ENCODE assay signal across 13 cellular contexts in the genomic region with DNA sequence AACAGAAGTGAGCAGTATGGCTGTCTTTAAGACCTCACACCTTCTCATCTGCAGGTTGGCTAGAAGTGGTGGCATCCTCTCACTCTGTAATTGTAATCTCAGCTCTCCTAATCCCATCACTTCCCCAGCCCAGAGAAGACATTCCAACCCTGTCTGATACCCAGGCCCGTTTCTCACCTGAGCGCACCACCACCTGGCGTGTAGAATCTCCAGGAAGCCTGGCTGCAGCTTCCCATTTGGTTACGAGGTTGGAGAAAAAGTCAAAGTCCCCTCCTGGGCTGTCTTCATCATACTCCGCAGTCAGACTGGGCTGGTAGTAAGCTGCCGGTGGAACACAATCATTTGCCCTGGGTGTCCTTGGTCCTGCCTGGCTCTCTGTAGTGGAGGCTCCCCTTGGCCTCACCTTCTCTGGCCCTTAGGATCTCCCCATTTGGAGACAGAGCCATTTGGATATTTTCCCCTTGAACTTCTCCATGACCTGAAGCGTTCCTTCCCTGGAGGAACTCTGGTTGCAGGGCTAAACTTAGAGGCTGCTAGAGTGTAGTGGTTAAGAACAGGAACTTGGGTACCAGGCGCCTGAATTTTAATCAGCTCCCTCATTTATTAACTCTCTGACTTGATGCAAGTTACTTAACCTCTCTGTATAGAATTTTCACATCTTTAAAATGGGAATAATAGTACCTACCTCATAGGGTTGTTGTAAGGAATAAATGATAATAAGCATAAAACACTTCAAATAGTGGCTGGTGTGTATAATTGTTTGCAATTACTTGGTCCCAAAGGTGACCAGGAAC. TPM values are rescaled to one million over a fixed set of nuclear protein-coding genes. Genes with fewer than 3 reads are reported as not detected.
DNase-seq lines count a peak whose midpoint lies in the region; ATAC-seq, FAIRE-seq and TF ChIP-seq lines count a peak whose summit lies in the region.
"Had no signal": no experiment of that assay in that cellular context is flagged by ENCODE, and none has a peak within 500 bp of the region (broad histone marks: within the 10 kb centered on the region; RNA-seq: fewer than 3 reads in every experiment).

No MANE protein-coding gene starts in this region.

- peaks cover 2% of the 10 kb centered on the region for H3K9me3 Mint-ChIP-seq in endodermal cell

- peak overlapping the region in 1 of 2 experiments; percentile 75; a peak in 1 of 4 replicates for H3K4me3 ChIP-seq in SK-N-SH (ENCODE audit: low read depth in 2 of 2, low read length in 1 of 2)
- peak overlapping the region; percentile 91; the same call in 1 of the 2 replicates for H3K4me3 ChIP-seq in SK-N-MC
- peak overlapping the region; percentile 97 for H3K4me3 ChIP-seq in endodermal cell (ENCODE audit: low read length)
- no peak overlapping the region for H3K4me3 ChIP-seq in spleen

- peaks cover 28% of the 10 kb centered on the region for H3K4me1 Mint-ChIP-seq in endodermal cell

- no peaks in the 10 kb centered on the region for H3K27me3 Mint-ChIP-seq in endodermal cell (ENCODE audit: insufficient read depth)

- no peak for TF ChIP-seq EP300 in SK-N-SH (IDR thresholded peaks at IDR 0.05; ENCODE audit: borderline replicate concordance in 1 of 2, low read depth in 1 of 2, low read length in 1 of 2)

- peak overlapping the region; percentile 94 for H3K4me2 ChIP-seq in SK-N-SH

- FAIRE-seq in HTR-8/SVneo (lab: Jason Lieb, UNC) = no peak
- FAIRE-seq: endothelial cell of umbilical vein had no signal

- H3K79me2 ChIP-seq in SK-N-SH (ENCODE audit: insufficient read depth) = peaks cover 30% of the 10 kb centered on the region

- ATAC-seq in SK-N-SH treated with all-trans-retinoic acid at 6 μM for 48 hours (no peak), HG02981 (IDR thresholded peaks at IDR 0.05; ENCODE audit: unreplicated experiment) (no peak)

- no peak overlapping the region for H3K27ac Mint-ChIP-seq in endodermal cell

- H2AFZ ChIP-seq in SK-N-SH (ENCODE audit: low read depth) = no peak overlapping the region

- H3K9me2 ChIP-seq in SK-N-SH = no peaks in the 10 kb centered on the region

- H3K36me3 ChIP-seq in SK-N-SH (replicated peaks in 1 of 2; ENCODE audit: control insufficient read depth in 1 of 2, insufficient read depth in 2 of 2, low read length in 1 of 2) (peaks cover 33 to 55% of the 10 kb centered on the region in 2 experiments), SK-N-MC (ENCODE audit: insufficient read depth, low read length) (peaks cover 26% of the 10 kb centered on the region), endodermal cell (ENCODE audit: control insufficient read depth, insufficient read depth, low read length) (peaks cover 27% of the 10 kb centered on the region), spleen (peaks cover 0 to 57% (median 50%) of the 10 kb centered on the region in 6 donors)

- H3K27me3 ChIP-seq in SK-N-SH (ENCODE audit: insufficient read depth) (no peaks in the 10 kb centered on the region), endodermal cell (ENCODE audit: control insufficient read depth, insufficient read depth, low read length, poor library complexity, severe bottlenecking) (no peaks in the 10 kb centered on the region), spleen (replicated peaks in 1 of 7) (no peaks in the 10 kb centered on the region)

- CTCF ChIA-PET in SK-N-SH (lab: Yijun Ruan, JAX) = interaction anchor here (2.2 to 16.4 kb wide), 4 partner anchors 9 to 113 kb away, joined by 11 to 445 read pairs (median 40); a partner anchor contains a TSS

- H3K9me3 ChIP-seq in SK-N-SH = no peaks in the 10 kb centered on the region
- no peaks in the 10 kb centered on the region for H3K9me3 ChIP-seq in SK-N-MC (ENCODE audit: low read depth, low read length)
- H3K9me3 ChIP-seq in endodermal cell (ENCODE audit: control insufficient read depth, low read length) = no peaks in the 10 kb centered on the region
- H3K9me3 ChIP-seq in spleen = no peaks in the 10 kb centered on the region

- DNase-seq in SK-N-SH = no peak
- no peak for DNase-seq in SK-N-MC (ENCODE audit: low read depth, low spot score)
- no peak for DNase-seq in endodermal cell
- DNase-seq in spleen = no peak
- no peak for DNase-seq in HTR-8/SVneo (ENCODE audit: insufficient read length, low spot score)
- no peak for DNase-seq in NCI-H187 treated with DMSO at 0.1 percent for 48 hours (lab: John Stamatoyannopoulos, UW)
- DNase-seq: 8988T; activated gamma-delta T cell; NCI-H1694; stimulated activated CD4-positive, alpha-beta T cell treated with anti-CD3 and anti-CD28 coated beads, Interleukin-12 subunit alpha, Interleukin-12 subunit beta, amount 100 ng/mL, for 4 hours had no signal

- intact Hi-C loops in spleen (cut with DNase I; ENCODE audit: low total_unique reads) = no loop called here

- peaks cover 4% of the 10 kb centered on the region; the same call in 1 of the 2 replicates for H4K20me1 ChIP-seq in SK-N-SH (ENCODE audit: insufficient read depth)

- H3K4me1 ChIP-seq in SK-N-SH (ENCODE audit: control insufficient read depth in 1 of 2, insufficient read depth in 2 of 2, low read depth in 1 of 2, low read length in 1 of 2) = peaks cover 0 to 17% of the 10 kb centered on the region in 2 experiments; a peak in 2 of 4 replicates
- H3K4me1 ChIP-seq in endodermal cell (ENCODE audit: control insufficient read depth, insufficient read depth, low read length) = peaks cover 26% of the 10 kb centered on the region
- peaks cover 45 to 71% (median 65%) of the 10 kb centered on the region in 6 donors for H3K4me1 ChIP-seq in spleen

- no peak for TF ChIP-seq CTCF in SK-N-SH (IDR thresholded peaks at IDR 0.05)
- TF ChIP-seq CTCF in endodermal cell (conservative IDR thresholded peaks at IDR 0.05) = no peak
- no peak for TF ChIP-seq CTCF in spleen (IDR thresholded peaks at IDR 0.05 in 8 of 11, conservative IDR thresholded peaks at IDR 0.05 in 3 of 11)

- H3K4me3 Mint-ChIP-seq in endodermal cell = peak overlapping the region; percentile 94

- H3K27ac ChIP-seq in SK-N-SH (ENCODE audit: low read depth in 2 of 2, low read length in 1 of 2) (peak overlapping the region in 1 of 2 experiments; percentile 97; a peak in 2 of 4 replicates), SK-N-MC (no peak overlapping the region), endodermal cell (ENCODE audit: low read depth, low read length) (no peak overlapping the region), spleen (peak overlapping the region in 7 of 8 donors; percentile 95 to 99 (median 99))

- peaks cover 22% of the 10 kb centered on the region for H3F3A ChIP-seq in SK-N-SH (replicated peaks; ENCODE audit: insufficient read depth)

- peaks cover 43% of the 10 kb centered on the region for H3K36me3 Mint-ChIP-seq in endodermal cell (ENCODE audit: low read depth)

- no peak for TF ChIP-seq POLR2A in spleen (IDR thresholded peaks at IDR 0.05)

- no peak for TF ChIP-seq RAD21 in SK-N-SH (IDR thresholded peaks at IDR 0.05; ENCODE audit: low read length)

- POLR2A ChIA-PET in SK-N-SH (lab: Yijun Ruan, JAX) = interaction anchor here (1.6 to 1.8 kb wide), 2 partner anchors 74 to 107 kb away, joined by 6 to 7 read pairs; no protein-coding TSS in a partner anchor

- H3K9ac ChIP-seq in SK-N-SH (peak overlapping the region; percentile 97; the same call in 1 of the 2 replicates), SK-N-MC (ENCODE audit: insufficient read length) (peak overlapping the region; percentile 97), endodermal cell (ENCODE audit: extremely low read depth, low read length, poor library complexity, severe bottlenecking) (no peak overlapping the region)

- WGBS in SK-N-SH (ENCODE audit: low lambda C conversion rate) = 100% methylated on average over 6 of the region's 8 CpGs
- WGBS in endodermal cell (ENCODE audit: insufficient coverage in 1 of 2, insufficient read length in 1 of 2), 2 experiments = 91 to 95% methylated on average over 6 to 8 of the region's 8 CpGs
- 75 to 86% (median 81%) methylated on average over 7 to 8 of the region's 8 CpGs for WGBS in spleen, 5 donors

TF ChIP-seq in SK-N-SH treated with all-trans-retinoic acid at 6 μM for 48 hours, 23 proteins besides CTCF, POLR2A, EP300 and RAD21:
- TF ChIP-seq ARNTL (CRISPR knock-in tag; IDR thresholded peaks at IDR 0.05; ENCODE audit: borderline replicate concordance, low read depth) (no peak), ZC3H10 (CRISPR knock-in tag; IDR thresholded peaks at IDR 0.05) (no peak), ISL1 (CRISPR knock-in tag; IDR thresholded peaks at IDR 0.05) (no peak), PPARA (CRISPR knock-in tag; IDR thresholded peaks at IDR 0.05; ENCODE audit: borderline replicate concordance) (no peak)

RNA-seq across cellular contexts. Expression of a gene that starts 1.8 kb away (rescaled TPM):
- polyA plus RNA-seq in SK-N-SH (2012; rRNA removed) (81.8 and 88.4 TPM in 2 replicates), spleen (100 to 1,000 TPM in 2 of 3 donors, 10 to 100 TPM in 1; 94.6 to 146 (median 124) TPM)
- polyA plus RNA-seq in SK-N-SH (2012; cell fraction: cytosol; rRNA removed) = 41.3 and 52.9 TPM in 2 replicates
- 292 and 320 TPM in 2 replicates for polyA plus RNA-seq in SK-N-SH (2012; cell fraction: nucleus; rRNA removed)
- total RNA-seq in endodermal cell (10 to 100 TPM; 40.4 to 41.3 TPM), spleen (10 to 100 TPM; 48.2 to 87.8 (median 63.7) TPM)
- 72.3 TPM for polyA plus RNA-seq in endodermal cell (2013, experiment 1 of 2)
- 58.7 TPM for polyA plus RNA-seq in endodermal cell (2013, experiment 2 of 2)

RNA-seq across cellular contexts. Expression of a gene that starts 11.0 kb away (rescaled TPM):
- polyA plus RNA-seq in SK-N-SH (2012; rRNA removed) = 18.3 and 21.8 TPM in 2 replicates
- 9.9 and 13.6 TPM in 2 replicates for polyA plus RNA-seq in SK-N-SH (2012; cell fraction: cytosol; rRNA removed)
- polyA plus RNA-seq in SK-N-SH (2012; cell fraction: nucleus; rRNA removed) = 43.9 and 56.3 TPM in 2 replicates
- total RNA-seq in endodermal cell = 10 to 100 TPM; 46.2 to 46.6 TPM
- 34.2 TPM for polyA plus RNA-seq in endodermal cell (2013, experiment 1 of 2)
- 29.1 TPM for polyA plus RNA-seq in endodermal cell (2013, experiment 2 of 2)
- 10 to 100 TPM; 65.5 to 90.6 (median 72.2) TPM for total RNA-seq in spleen
- 10 to 100 TPM; 10.9 to 35.2 (median 14.0) TPM for polyA plus RNA-seq in spleen

RNA-seq across cellular contexts. Expression of a gene that starts 11.3 kb away (rescaled TPM):
- polyA plus RNA-seq in SK-N-SH (2012; rRNA removed) = 1.8 TPM in 2 replicates
- polyA plus RNA-seq in SK-N-SH (2012; cell fraction: cytosol; rRNA removed) = 0.92 and 0.93 TPM in 2 replicates
- 12.6 and 14.2 TPM in 2 replicates for polyA plus RNA-seq in SK-N-SH (2012; cell fraction: nucleus; rRNA removed)
- 1 to 10 TPM; 2.1 to 2.4 TPM for total RNA-seq in endodermal cell
- polyA plus RNA-seq in endodermal cell (2013, experiment 1 of 2) = 0.46 TPM
- 0.83 TPM for polyA plus RNA-seq in endodermal cell (2013, experiment 2 of 2)
- total RNA-seq in spleen = 10 to 100 TPM in 4 of 7 donors, 1 to 10 TPM in 3; 4.3 to 21.7 (median 13.7) TPM
- polyA plus RNA-seq in spleen = 10 to 100 TPM in 1 of 3 donors, 1 to 10 TPM in 2; 5.8 to 13.8 (median 6.8) TPM

RNA-seq across cellular contexts. Expression of a gene that starts 42.0 kb away (rescaled TPM):
- 4.7 and 4.8 TPM in 2 replicates for polyA plus RNA-seq in SK-N-SH (2012; rRNA removed)
- 1.7 and 2.7 TPM in 2 replicates for polyA plus RNA-seq in SK-N-SH (2012; cell fraction: cytosol; rRNA removed)
- polyA plus RNA-seq in SK-N-SH (2012; cell fraction: nucleus; rRNA removed) = 6.6 and 8.6 TPM in 2 replicates
- total RNA-seq in endodermal cell = 10 to 100 TPM; 19.5 to 19.7 TPM
- 26.5 TPM for polyA plus RNA-seq in endodermal cell (2013, experiment 1 of 2)
- 26.2 TPM for polyA plus RNA-seq in endodermal cell (2013, experiment 2 of 2)
- 10 to 100 TPM in 5 of 7 donors, 1 to 10 TPM in 2; 4.7 to 18.0 (median 12.0) TPM for total RNA-seq in spleen
- polyA plus RNA-seq in spleen = 1 to 10 TPM in 2 of 3 donors, under 1 TPM in 1; 0.87 to 2.7 (median 2.2) TPM

Comparison
In these comparisons a context has a peak if more than half of its experiments do, and no peak if none do; other contexts are left out.
1. H3K27ac ChIP-seq: peak in spleen (7 of 8); none in SK-N-MC (single experiment) and endodermal cell (single experiment).
2. H3K4me3 ChIP-seq: peak in SK-N-MC (single experiment) and endodermal cell (single experiment); none in spleen (0 of 8).